Comparison of ENCODE assay signal across 20 cellular contexts in the genomic region with DNA sequence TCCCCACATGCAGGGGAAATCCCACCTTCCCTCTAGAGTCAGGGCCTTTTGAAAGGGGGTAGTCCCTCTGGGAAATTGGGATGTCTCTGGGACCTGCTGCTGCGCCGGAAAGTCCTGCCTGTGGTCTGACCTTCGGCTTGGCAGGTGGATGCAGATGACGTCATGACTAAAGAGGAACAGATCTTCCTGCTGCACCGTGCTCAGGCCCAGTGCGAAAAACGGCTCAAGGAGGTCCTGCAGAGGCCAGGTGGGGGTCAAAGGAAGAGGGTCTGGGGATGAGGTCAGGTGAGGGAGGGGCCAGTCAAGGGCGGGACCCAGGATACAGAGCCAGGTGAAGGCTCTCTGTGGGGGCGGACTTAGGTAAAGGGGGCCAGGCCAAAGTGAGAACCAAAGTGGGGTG. TPM values are rescaled to one million over a fixed set of nuclear protein-coding genes. Genes with fewer than 3 reads are reported as not detected.
"Had no signal": no experiment of that assay in that cellular context is flagged by ENCODE, and none has a peak within 500 bp of the region (broad histone marks: within the 10 kb centered on the region; RNA-seq: fewer than 3 reads in every experiment).

No MANE protein-coding gene starts in this region.

- DNase-seq: activated CD4-positive, alpha-beta memory T cell treated with anti-CD3 and anti-CD28 coated beads for 36 hours; activated CD4-positive, alpha-beta T cell treated with anti-CD3 and anti-CD28 coated beads for 48 hours; activated naive CD4-positive, alpha-beta T cell treated with Interleukin-2 at 50 U/mL for 16 hours; activated naive CD8-positive, alpha-beta T cell treated with anti-CD3 and anti-CD28 coated beads for 36 hours; activated T-cell treated with anti-CD3 and anti-CD28 coated beads, Interleukin-2, amount 50 U/mL, for 48 hours; amniotic stem cell; midbrain; retina; stimulated activated CD4-positive, alpha-beta T cell treated with anti-CD3 and anti-CD28 coated beads, Interleukin-4, amount 100 ng/mL, for 4 hours; stimulated activated naive CD8-positive, alpha-beta T cell treated with anti-CD3 and anti-CD28 coated beads, Interleukin-15, amount 100 ng/mL, for 72 hours; T1000; transverse colon had no signal

- H3K4me1 Mint-ChIP-seq: activated naive CD8-positive, alpha-beta T cell treated with anti-CD3 and anti-CD28 coated beads for 36 hours had no signal

- H3K27ac Mint-ChIP-seq: activated CD4-positive, alpha-beta memory T cell treated with anti-CD3 and anti-CD28 coated beads for 36 hours; activated naive CD8-positive, alpha-beta T cell treated with anti-CD3 and anti-CD28 coated beads for 36 hours; natural killer cell treated with Interleukin-12 subunit alpha and Interleukin-12 subunit beta and Interleukin-15 and Interleukin-18, amount 100 ng/mL, for 72 hours; stimulated activated naive CD8-positive, alpha-beta T cell treated with anti-CD3 and anti-CD28 coated beads, Interleukin-15, amount 100 ng/mL, for 72 hours; T-helper 1 cell treated with Interleukin-12 subunit alpha and Interleukin-12 subunit beta and Interleukin-4 antibody, amounts not matched to agents 30 μg/mL and 1 μg/mL, for 36 hours had no signal

- H3K9me3 Mint-ChIP-seq: activated CD4-positive, alpha-beta memory T cell treated with anti-CD3 and anti-CD28 coated beads for 36 hours; activated naive CD8-positive, alpha-beta T cell treated with anti-CD3 and anti-CD28 coated beads for 36 hours; natural killer cell treated with Interleukin-12 subunit alpha and Interleukin-12 subunit beta and Interleukin-15 and Interleukin-18, amount 100 ng/mL, for 72 hours; stimulated activated naive CD8-positive, alpha-beta T cell treated with anti-CD3 and anti-CD28 coated beads, Interleukin-15, amount 100 ng/mL, for 72 hours; T-helper 1 cell treated with Interleukin-12 subunit alpha and Interleukin-12 subunit beta and Interleukin-4 antibody, amounts not matched to agents 30 μg/mL and 1 μg/mL, for 36 hours had no signal

- H3K36me3 ChIP-seq: heart left ventricle, left lung, suprapubic skin, transverse colon had no signal

- H3K4me3 ChIP-seq: left lung, transverse colon had no signal

- FAIRE-seq: keratinocyte, urothelium cell line had no signal

- ATAC-seq: left lung; natural killer cell treated with Interleukin-12 subunit alpha and Interleukin-12 subunit beta and Interleukin-15 and Interleukin-18, amount 100 ng/mL, for 72 hours; stimulated activated naive CD8-positive, alpha-beta T cell treated with anti-CD3 and anti-CD28 coated beads, Interleukin-15, amount 100 ng/mL, for 72 hours had no signal

- H3K9me3 ChIP-seq: heart left ventricle, left lung, suprapubic skin, transverse colon had no signal

- H3K36me3 Mint-ChIP-seq: activated CD4-positive, alpha-beta memory T cell treated with anti-CD3 and anti-CD28 coated beads for 36 hours; activated naive CD8-positive, alpha-beta T cell treated with anti-CD3 and anti-CD28 coated beads for 36 hours; natural killer cell treated with Interleukin-12 subunit alpha and Interleukin-12 subunit beta and Interleukin-15 and Interleukin-18, amount 100 ng/mL, for 72 hours had no signal

- H3K27ac ChIP-seq: epithelial cell of prostate, left lung, suprapubic skin, transverse colon had no signal

- H3K4me3 Mint-ChIP-seq: activated CD4-positive, alpha-beta memory T cell treated with anti-CD3 and anti-CD28 coated beads for 36 hours; activated naive CD8-positive, alpha-beta T cell treated with anti-CD3 and anti-CD28 coated beads for 36 hours; natural killer cell treated with Interleukin-12 subunit alpha and Interleukin-12 subunit beta and Interleukin-15 and Interleukin-18, amount 100 ng/mL, for 72 hours; stimulated activated naive CD8-positive, alpha-beta T cell treated with anti-CD3 and anti-CD28 coated beads, Interleukin-15, amount 100 ng/mL, for 72 hours; T-helper 1 cell treated with Interleukin-12 subunit alpha and Interleukin-12 subunit beta and Interleukin-4 antibody, amounts not matched to agents 30 μg/mL and 1 μg/mL, for 36 hours had no signal

RNA-seq across cellular contexts. Expression of a gene that starts 16.2 kb away (rescaled TPM):
- total RNA-seq: activated CD4-positive, alpha-beta memory T cell treated with anti-CD3 and anti-CD28 coated beads for 36 hours; activated naive CD8-positive, alpha-beta T cell treated with anti-CD3 and anti-CD28 coated beads for 36 hours; natural killer cell treated with Interleukin-12 subunit alpha and Interleukin-12 subunit beta and Interleukin-15 and Interleukin-18, amount 100 ng/mL, for 72 hours had no signal
- polyA plus RNA-seq: keratinocyte had no signal

RNA-seq across cellular contexts. Expression of a gene that starts 30.5 kb away (rescaled TPM):
- total RNA-seq: activated CD4-positive, alpha-beta memory T cell treated with anti-CD3 and anti-CD28 coated beads for 36 hours; activated naive CD8-positive, alpha-beta T cell treated with anti-CD3 and anti-CD28 coated beads for 36 hours; natural killer cell treated with Interleukin-12 subunit alpha and Interleukin-12 subunit beta and Interleukin-15 and Interleukin-18, amount 100 ng/mL, for 72 hours had no signal
- polyA plus RNA-seq: keratinocyte had no signal
